ENCODE assay signal across 22 cellular contexts in genomic region chr11:121577106-121577505, GRCh38.
DNase-seq lines count a peak whose midpoint lies in the region; ATAC-seq, FAIRE-seq and TF ChIP-seq lines count a peak whose summit lies in the region.
"Had no signal": no experiment of that assay in that cellular context is flagged by ENCODE, and none has a peak within 500 bp of the region (broad histone marks: within the 10 kb centered on the region; RNA-seq: fewer than 3 reads in every experiment).

No MANE protein-coding gene starts in this region.

- TF ChIP-seq RAD21 in liver (IDR thresholded peaks at IDR 0.05) (no peak), HepG2 (CRISPR knock-in tag; IDR thresholded peaks at IDR 0.05) (no peak)

- no peak for TF ChIP-seq POLR2A in HepG2 (IDR thresholded peaks at IDR 0.05; ENCODE audit: insufficient read depth in 1 of 2, low read depth in 2 of 2, low read length in 2 of 2)

- H3K4me1 Mint-ChIP-seq in activated naive CD8-positive, alpha-beta T cell treated with anti-CD3 and anti-CD28 coated beads for 36 hours, result peaks cover 14% of the 10 kb centered on the region
- H3K4me1 Mint-ChIP-seq in stimulated activated memory B cell treated with anti-CD40 and anti-IgM and Interleukin-4, amounts not matched to agents 10 μg/mL and 1 μg/mL and 100 μg/mL, for 72 hours, result peaks cover 27% of the 10 kb centered on the region

- in situ Hi-C loops in HepG2 (cut with HindIII; ENCODE audit: extremely low pct_ligation_motif_present, low pct_unique_long_range_greater_than_20kb), result no loop called here

- CTCF ChIA-PET in HepG2 (lab: Yijun Ruan, JAX; ENCODE audit: low intra/inter-chr PET ratio, low total read pairs), result no interaction called here

- H3K36me3 Mint-ChIP-seq in activated naive CD8-positive, alpha-beta T cell treated with anti-CD3 and anti-CD28 coated beads for 36 hours, result peaks cover 68% of the 10 kb centered on the region
- H3K36me3 Mint-ChIP-seq in stimulated activated memory B cell treated with anti-CD40 and anti-IgM and Interleukin-4, amounts not matched to agents 10 μg/mL and 1 μg/mL and 100 μg/mL, for 72 hours, result peaks cover 41% of the 10 kb centered on the region

- 90% methylated on average over 12 of the region's 12 CpGs for WGBS in liver
- 98% methylated on average over 12 of the region's 12 CpGs for WGBS in HepG2 (ENCODE audit: low lambda C conversion rate)

- no peaks in the 10 kb centered on the region for H3K27me3 Mint-ChIP-seq in activated naive CD8-positive, alpha-beta T cell treated with anti-CD3 and anti-CD28 coated beads for 36 hours
- peaks cover 58% of the 10 kb centered on the region for H3K27me3 Mint-ChIP-seq in stimulated activated memory B cell treated with anti-CD40 and anti-IgM and Interleukin-4, amounts not matched to agents 10 μg/mL and 1 μg/mL and 100 μg/mL, for 72 hours

- TF ChIP-seq EP300 in HepG2 (IDR thresholded peaks at IDR 0.05; ENCODE audit: low read depth in 2 of 2, low read length in 2 of 2), result no peak
- no peak for TF ChIP-seq EP300 in HepG2 (CRISPR knock-in tag; IDR thresholded peaks at IDR 0.05; ENCODE audit: borderline replicate concordance)

- H3K27ac Mint-ChIP-seq in activated naive CD8-positive, alpha-beta T cell treated with anti-CD3 and anti-CD28 coated beads for 36 hours, result peak overlapping the region; percentile 54
- H3K27ac Mint-ChIP-seq in stimulated activated memory B cell treated with anti-CD40 and anti-IgM and Interleukin-4, amounts not matched to agents 10 μg/mL and 1 μg/mL and 100 μg/mL, for 72 hours, result no peak overlapping the region

- H3K4me3 ChIP-seq in liver (ENCODE audit: low read depth in 1 of 3, low read length in 3 of 3) (no peak overlapping the region), HepG2 (replicated peaks in 1 of 3; ENCODE audit: insufficient read depth in 1 of 3, low read depth in 2 of 3, low read length in 3 of 3) (no peak overlapping the region)
- H3K4me3 ChIP-seq: MG63, SK-N-MC, transverse colon had no signal

- no peak for FAIRE-seq in HepG2 (lab: Jason Lieb, UNC)
- FAIRE-seq: astrocyte, G401.6, H54, small intestine had no signal

- no peaks in the 10 kb centered on the region for H3K9me3 ChIP-seq in liver (ENCODE audit: control insufficient read depth in 4 of 4, low read length in 3 of 4)
- H3K9me3 ChIP-seq in HepG2 (ENCODE audit: low read length), result no peaks in the 10 kb centered on the region
- H3K9me3 ChIP-seq: BE2C, transverse colon had no signal

- H3K27ac ChIP-seq in liver (ENCODE audit: low read depth in 1 of 2, low read length in 2 of 2) (peak overlapping the region; percentile 28 to 86), HepG2 (ENCODE audit: extremely low read length, insufficient read depth, low read length) (no peak overlapping the region), layer of hippocampus (ENCODE audit: low read depth, low read length) (peak overlapping the region; percentile 62)
- H3K27ac ChIP-seq: SK-N-MC, transverse colon had no signal

- no peak overlapping the region for H3K4me3 Mint-ChIP-seq in activated naive CD8-positive, alpha-beta T cell treated with anti-CD3 and anti-CD28 coated beads for 36 hours
- H3K4me3 Mint-ChIP-seq in stimulated activated memory B cell treated with anti-CD40 and anti-IgM and Interleukin-4, amounts not matched to agents 10 μg/mL and 1 μg/mL and 100 μg/mL, for 72 hours, result no peak overlapping the region
- H3K4me3 Mint-ChIP-seq: naive B cell had no signal

- no peak overlapping the region for H3K9ac ChIP-seq in liver (ENCODE audit: low read depth in 1 of 2, low read length in 2 of 2)
- no peak overlapping the region for H3K9ac ChIP-seq in HepG2 (ENCODE audit: insufficient read depth, low read depth, low read length)

- no peak overlapping the region for H2AFZ ChIP-seq in HepG2 (ENCODE audit: low read length)

- H3K36me3 ChIP-seq in liver (ENCODE audit: control insufficient read depth in 4 of 4, insufficient read depth in 3 of 4, low read depth in 1 of 4, low read length in 3 of 4) (peaks cover 6 to 25% (median 19%) of the 10 kb centered on the region in 4 donors), HepG2 (replicated peaks in 1 of 2; ENCODE audit: control insufficient read depth in 1 of 2, insufficient read depth in 2 of 2, low read length in 2 of 2) (peaks cover 22 to 83% of the 10 kb centered on the region in 2 experiments)
- H3K36me3 ChIP-seq: MG63 had no signal

- peaks cover 0 to 29% (median 2%) of the 10 kb centered on the region in 4 donors for H3K4me1 ChIP-seq in liver (ENCODE audit: control insufficient read depth in 4 of 4, insufficient read depth in 4 of 4, low read length in 3 of 4)
- peaks cover 7% of the 10 kb centered on the region; the same call in 1 of the 2 replicates for H3K4me1 ChIP-seq in HepG2 (ENCODE audit: insufficient read depth, low read length)
- H3K4me1 ChIP-seq: BE2C had no signal

- no peak overlapping the region for H3K4me2 ChIP-seq in HepG2 (ENCODE audit: low read depth, low read length)

- POLR2A ChIA-PET in HepG2 (lab: Yijun Ruan, JAX), result no interaction called here

- BruUV-seq in HepG2 (replicated peaks; lab: Mats Ljungman, UMichigan), result no TSS peak

- intact Hi-C loops in HepG2 (cut with micrococcal nuclease; ENCODE audit: unreplicated experiment) (no loop called here), posterior cingulate gyrus (cut with DNase I) (no loop called here)

- TF ChIP-seq CTCF in liver (IDR thresholded peaks at IDR 0.05; ENCODE audit: low read depth, low read length, missing input control), result no peak
- TF ChIP-seq CTCF in HepG2 (CRISPR knock-in tag; IDR thresholded peaks at IDR 0.05), result no peak

- H3K27me3 ChIP-seq in liver (ENCODE audit: control insufficient read depth in 4 of 4, insufficient read depth in 4 of 4, low read length in 3 of 4), result no peaks in the 10 kb centered on the region
- H3K27me3 ChIP-seq in HepG2 (ENCODE audit: control insufficient read depth in 1 of 2, insufficient read depth in 2 of 2, low read length in 2 of 2), result no peaks in the 10 kb centered on the region
- H3K27me3 ChIP-seq in layer of hippocampus (ENCODE audit: control insufficient read depth, insufficient read depth, low read length), result no peaks in the 10 kb centered on the region
- H3K27me3 ChIP-seq: BE2C, MG63, transverse colon had no signal

- H4K20me1 ChIP-seq in HepG2 (ENCODE audit: insufficient read depth, low read length), result no peaks in the 10 kb centered on the region

- H3K79me2 ChIP-seq in HepG2 (ENCODE audit: insufficient read depth, low read length), result no peaks in the 10 kb centered on the region

- no peak for ATAC-seq in HepG2
- ATAC-seq in stimulated activated memory B cell treated with anti-CD40 and anti-IgM and Interleukin-4, amounts not matched to agents 10 μg/mL and 1 μg/mL and 100 μg/mL, for 72 hours, result no peak
- ATAC-seq: left ventricle myocardium superior had no signal

- DNase-seq in HepG2 (ENCODE audit: low spot score) (no peak), posterior cingulate gyrus (no peak), NCI-H2171 treated with DMSO at 0.1 percent for 48 hours (lab: John Stamatoyannopoulos, UW) (no peak), DMS114 treated with DMSO at 0.1 percent for 48 hours (lab: John Stamatoyannopoulos, UW; ENCODE audit: unreplicated experiment) (no peak)
- no peak for DNase-seq in activated naive CD8-positive, alpha-beta T cell treated with anti-CD3 and anti-CD28 coated beads for 36 hours
- DNase-seq: BE2C, COR-L47, KBM-7, left ventricle myocardium superior, MG63, naive B cell, NCI-H2107, small intestine, T-helper 2 cell, transverse colon had no signal

- H3K9me3 Mint-ChIP-seq in activated naive CD8-positive, alpha-beta T cell treated with anti-CD3 and anti-CD28 coated beads for 36 hours, result peaks cover 10% of the 10 kb centered on the region
- peaks cover 8% of the 10 kb centered on the region for H3K9me3 Mint-ChIP-seq in stimulated activated memory B cell treated with anti-CD40 and anti-IgM and Interleukin-4, amounts not matched to agents 10 μg/mL and 1 μg/mL and 100 μg/mL, for 72 hours

TF ChIP-seq in liver, 16 proteins besides CTCF, POLR2A, EP300 and RAD21 (continues in another document):
- TF ChIP-seq GABPA (IDR thresholded peaks at IDR 0.05 in 1 of 2, conservative IDR thresholded peaks at IDR 0.05 in 1 of 2) (no peak), YY1 (IDR thresholded peaks at IDR 0.05) (no peak), HNF4A (conservative IDR thresholded peaks at IDR 0.05) (no peak), MAX (IDR thresholded peaks at IDR 0.05) (no peak), ATF3 (IDR thresholded peaks at IDR 0.05) (no peak), FOXA2 (IDR thresholded peaks at IDR 0.05) (no peak), FOXA1 (IDR thresholded peaks at IDR 0.05) (no peak), HNF4G (IDR thresholded peaks at IDR 0.05) (no peak), JUND (IDR thresholded peaks at IDR 0.05) (no peak)

TF ChIP-seq in HepG2, 621 proteins besides CTCF, POLR2A, EP300 and RAD21 (continues in another document):
- TF ChIP-seq ELF3 (CRISPR knock-in tag; IDR thresholded peaks at IDR 0.05) (no peak), ZNF737 (CRISPR knock-in tag; IDR thresholded peaks at IDR 0.05; ENCODE audit: borderline replicate concordance) (no peak), ZMAT5 (CRISPR knock-in tag; IDR thresholded peaks at IDR 0.05; ENCODE audit: borderline replicate concordance, low read depth) (no peak), ZNF569 (CRISPR knock-in tag; IDR thresholded peaks at IDR 0.05; ENCODE audit: borderline replicate concordance) (no peak), NR0B2 (CRISPR knock-in tag; IDR thresholded peaks at IDR 0.05) (no peak), CEBPG (CRISPR knock-in tag; IDR thresholded peaks at IDR 0.05) (no peak), EEA1 (CRISPR knock-in tag; IDR thresholded peaks at IDR 0.05; ENCODE audit: borderline replicate concordance) (no peak), SATB2 (CRISPR knock-in tag; IDR thresholded peaks at IDR 0.05) (no peak), RAD51 (IDR thresholded peaks at IDR 0.05; ENCODE audit: borderline replicate concordance) (no peak), GLMP (CRISPR knock-in tag; IDR thresholded peaks at IDR 0.05; ENCODE audit: borderline replicate concordance) (no peak)
